ENCODE assay signal across 31 cellular contexts in genomic region chr5:155125696-155126095, GRCh38.
"Had no signal": no experiment of that assay in that cellular context is flagged by ENCODE, and none has a peak within 500 bp of the region (broad histone marks: within the 10 kb centered on the region; RNA-seq: fewer than 3 reads in every experiment).

No MANE protein-coding gene starts in this region.

- H3K9me3 Mint-ChIP-seq: activated B cell treated with CpG ODN at 0.5 μM for 24 hours; activated CD8-positive, alpha-beta T cell treated with anti-CD3 and anti-CD28 coated beads for 36 hours; activated naive CD4-positive, alpha-beta T cell treated with anti-CD3 and anti-CD28 coated beads, Interleukin-2, amount 10 ng/mL, durations not matched to agents 7 days and 5 days; activated naive CD4-positive, alpha-beta T cell treated with anti-CD3 and anti-CD28 coated beads, Interleukin-2, amount 50 U/mL, for 72 hours; activated naive CD8-positive, alpha-beta T cell treated with anti-CD3 and anti-CD28 coated beads, Interleukin-2, amount 10 ng/mL, durations not matched to agents 7 days and 5 days; activated T-cell treated with anti-CD3 and anti-CD28 coated beads, Interleukin-2, amount 50 U/mL, for 4 hours; activated T-helper 1 cell treated with anti-CD3 and anti-CD28 coated beads, Interleukin-12 subunit alpha, Interleukin-12 subunit beta, Interleukin-2, Interleukin-4 antibody, amounts not matched to agents 30 ng/mL and 10 ng/mL and 1 ng/mL, durations not matched to agents 14 hours and 24 hours and 36 hours; activated T-helper 2 cell treated with anti-CD3 and anti-CD28 coated beads, Interferon-gamma antibody, Interleukin-2, Interleukin-4, amounts not matched to agents 10 μg/mL and 5 μg/mL and 100 μg/mL, durations not matched to agents 14 hours and 24 hours and 36 hours; brain; central memory CD8-positive, alpha-beta T cell; effector memory CD8-positive, alpha-beta T cell had no signal

- H3K27ac ChIP-seq: ascending aorta, breast epithelium, cardiac muscle cell, epithelial cell of prostate, esophagus squamous epithelium, gastroesophageal sphincter, heart right ventricle, hepatocyte had no signal

- H3K4me3 Mint-ChIP-seq: activated B cell treated with CpG ODN at 0.5 μM for 24 hours; activated CD8-positive, alpha-beta T cell treated with anti-CD3 and anti-CD28 coated beads for 36 hours; activated naive CD4-positive, alpha-beta T cell treated with anti-CD3 and anti-CD28 coated beads, Interleukin-2, amount 10 ng/mL, durations not matched to agents 7 days and 5 days; activated naive CD8-positive, alpha-beta T cell treated with anti-CD3 and anti-CD28 coated beads, Interleukin-2, amount 10 ng/mL, durations not matched to agents 7 days and 5 days; activated T-cell treated with anti-CD3 and anti-CD28 coated beads, Interleukin-2, amount 50 U/mL, for 4 hours; activated T-helper 1 cell treated with anti-CD3 and anti-CD28 coated beads, Interleukin-12 subunit alpha, Interleukin-12 subunit beta, Interleukin-2, Interleukin-4 antibody, amounts not matched to agents 30 ng/mL and 10 ng/mL and 1 ng/mL, durations not matched to agents 14 hours and 24 hours and 36 hours; brain; central memory CD8-positive, alpha-beta T cell; effector memory CD8-positive, alpha-beta T cell had no signal

- H3K27ac Mint-ChIP-seq: activated B cell treated with CpG ODN at 0.5 μM for 24 hours; activated CD8-positive, alpha-beta T cell treated with anti-CD3 and anti-CD28 coated beads for 36 hours; activated naive CD4-positive, alpha-beta T cell treated with anti-CD3 and anti-CD28 coated beads, Interleukin-2, amount 10 ng/mL, durations not matched to agents 7 days and 5 days; activated naive CD4-positive, alpha-beta T cell treated with anti-CD3 and anti-CD28 coated beads, Interleukin-2, amount 50 U/mL, for 72 hours; activated naive CD8-positive, alpha-beta T cell treated with anti-CD3 and anti-CD28 coated beads, Interleukin-2, amount 10 ng/mL, durations not matched to agents 7 days and 5 days; activated T-helper 1 cell treated with anti-CD3 and anti-CD28 coated beads, Interleukin-12 subunit alpha, Interleukin-12 subunit beta, Interleukin-2, Interleukin-4 antibody, amounts not matched to agents 30 ng/mL and 10 ng/mL and 1 ng/mL, durations not matched to agents 14 hours and 24 hours and 36 hours; activated T-helper 2 cell treated with anti-CD3 and anti-CD28 coated beads, Interferon-gamma antibody, Interleukin-2, Interleukin-4, amounts not matched to agents 10 μg/mL and 5 μg/mL and 100 μg/mL, durations not matched to agents 14 hours and 24 hours and 36 hours; brain; effector memory CD8-positive, alpha-beta T cell had no signal

- DNase-seq: activated B cell treated with CpG ODN at 0.5 μM for 24 hours; activated CD4-positive, alpha-beta T cell treated with anti-CD3 and anti-CD28 coated beads for 48 hours; activated CD4-positive, alpha-beta T cell treated with anti-CD3 and anti-CD28 coated beads, Interleukin-2, amount 50 U/mL, for 1 hour; activated CD4-positive, alpha-beta T cell treated with anti-CD3 and anti-CD28 coated beads, Interleukin-2, amount 50 U/mL, for 48 hours; activated CD8-positive, alpha-beta memory T cell treated with anti-CD3 and anti-CD28 coated beads for 24 hours; activated CD8-positive, alpha-beta T cell treated with anti-CD3 and anti-CD28 coated beads for 36 hours; activated effector memory CD4-positive, alpha-beta T cell treated with anti-CD3 and anti-CD28 coated beads, Interleukin-2, amount 50 U/mL, for 16 hours; activated naive CD4-positive, alpha-beta T cell; activated naive CD4-positive, alpha-beta T cell treated with anti-CD3 and anti-CD28 coated beads, Interleukin-2, amount 10 ng/mL, durations not matched to agents 7 days and 5 days; activated naive CD8-positive, alpha-beta T cell treated with anti-CD3 and anti-CD28 coated beads, Interleukin-2, amount 10 ng/mL, durations not matched to agents 7 days and 5 days; activated T-cell treated with anti-CD3 and anti-CD28 coated beads, Interleukin-2, amount 50 U/mL, for 4 hours; cortex of kidney; dermis blood vessel endothelial cell; effector CD4-positive, alpha-beta T cell; effector memory CD8-positive, alpha-beta T cell; esophagus squamous epithelium; foreskin melanocyte; heart right ventricle; T-helper 2 cell had no signal

- ATAC-seq: activated CD4-positive, CD25-positive, alpha-beta regulatory T cell treated with anti-CD3 and anti-CD28 coated beads, Interleukin-2, amount 50 U/mL, for 24 hours; activated CD8-positive, alpha-beta T cell treated with anti-CD3 and anti-CD28 coated beads for 36 hours; activated naive CD4-positive, alpha-beta T cell treated with anti-CD3 and anti-CD28 coated beads, Interleukin-2, amount 50 U/mL, for 72 hours; activated T-cell treated with anti-CD3 and anti-CD28 coated beads, Interleukin-2, amount 50 U/mL, for 4 hours; effector memory CD8-positive, alpha-beta T cell; gastroesophageal sphincter; heart right ventricle had no signal

- H3K36me3 Mint-ChIP-seq: activated naive CD4-positive, alpha-beta T cell treated with anti-CD3 and anti-CD28 coated beads, Interleukin-2, amount 10 ng/mL, durations not matched to agents 7 days and 5 days; activated naive CD4-positive, alpha-beta T cell treated with anti-CD3 and anti-CD28 coated beads, Interleukin-2, amount 50 U/mL, for 72 hours; activated naive CD8-positive, alpha-beta T cell treated with anti-CD3 and anti-CD28 coated beads, Interleukin-2, amount 10 ng/mL, durations not matched to agents 7 days and 5 days; brain had no signal

- H3K4me1 Mint-ChIP-seq: activated B cell treated with CpG ODN at 0.5 μM for 24 hours; activated naive CD4-positive, alpha-beta T cell treated with anti-CD3 and anti-CD28 coated beads, Interleukin-2, amount 10 ng/mL, durations not matched to agents 7 days and 5 days; activated naive CD8-positive, alpha-beta T cell treated with anti-CD3 and anti-CD28 coated beads, Interleukin-2, amount 10 ng/mL, durations not matched to agents 7 days and 5 days; brain; central memory CD8-positive, alpha-beta T cell had no signal

- H3K27me3 Mint-ChIP-seq: activated CD8-positive, alpha-beta T cell treated with anti-CD3 and anti-CD28 coated beads for 36 hours; activated naive CD4-positive, alpha-beta T cell treated with anti-CD3 and anti-CD28 coated beads, Interleukin-2, amount 10 ng/mL, durations not matched to agents 7 days and 5 days had no signal
